Comparison of ENCODE assay signal across 8 cellular contexts in the genomic region with DNA sequence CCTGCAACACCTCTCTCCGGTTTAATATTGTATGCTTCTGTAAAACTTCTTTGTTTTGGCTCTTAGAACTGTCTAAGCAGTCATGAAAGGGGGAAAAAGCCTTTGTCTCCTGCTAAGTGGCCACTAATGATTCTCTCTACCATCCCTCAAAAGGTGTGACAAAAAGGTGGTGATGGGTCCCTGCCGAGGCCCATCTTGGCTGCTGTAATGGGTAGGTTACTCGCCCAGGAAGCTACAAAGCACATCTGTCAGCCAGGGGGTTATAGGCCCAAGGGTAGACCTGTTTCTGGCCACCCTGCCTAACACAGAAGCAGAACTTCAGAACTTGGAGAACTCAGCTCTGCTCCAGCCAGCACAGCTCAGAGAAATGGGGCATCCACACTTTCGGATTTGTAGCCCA. TPM values are rescaled to one million over a fixed set of nuclear protein-coding genes. Genes with fewer than 3 reads are reported as not detected.
DNase-seq lines count a peak whose midpoint lies in the region; ATAC-seq and TF ChIP-seq lines count a peak whose summit lies in the region.

No MANE protein-coding gene starts in this region.

- H4K20me1 ChIP-seq in fibroblast of lung (ENCODE audit: control insufficient read depth, extremely low read depth, insufficient read depth, low read length), result peaks cover 2% of the 10 kb centered on the region

- H2AFZ ChIP-seq in fibroblast of lung (ENCODE audit: low read length), result peak overlapping the region; percentile 82

- H3K27ac Mint-ChIP-seq in T-helper 17 cell, result no peak overlapping the region

- DNase-seq in T-helper 17 cell (no peak), fibroblast of lung (ENCODE audit: low read depth in 2 of 2) (no peak), prostate gland (ENCODE audit: low spot score) (no peak), A172 (ENCODE audit: low spot score) (no peak), T-helper 9 cell (no peak), kidney tubule cell (ENCODE audit: low spot score) (no peak), SW480 (ENCODE audit: low spot score) (no peak)

- H3K9me3 ChIP-seq in ES-I3 (ENCODE audit: control insufficient read depth, insufficient read depth, low read length), result no peaks in the 10 kb centered on the region
- no peaks in the 10 kb centered on the region for H3K9me3 ChIP-seq in T-helper 17 cell (ENCODE audit: control insufficient read depth, low read length, poor library complexity, severe bottlenecking)
- H3K9me3 ChIP-seq in fibroblast of lung (ENCODE audit: control insufficient read depth, insufficient read depth, low read depth, low read length), result no peaks in the 10 kb centered on the region
- H3K9me3 ChIP-seq in prostate gland, result no peaks in the 10 kb centered on the region

- H3K27me3 ChIP-seq in fibroblast of lung (ENCODE audit: control insufficient read depth, insufficient read depth, low read length), result peaks cover 1% of the 10 kb centered on the region
- H3K27me3 ChIP-seq in prostate gland (replicated peaks; ENCODE audit: insufficient read depth), result no peaks in the 10 kb centered on the region

- peak overlapping the region; percentile 88 for H3K27ac ChIP-seq in fibroblast of lung (ENCODE audit: insufficient read depth, low read length)
- H3K27ac ChIP-seq in prostate gland, result peak overlapping the region; percentile 61 to 79

- TF ChIP-seq CTCF in fibroblast of lung (conservative IDR thresholded peaks at IDR 0.05 in 1 of 2, IDR thresholded peaks at IDR 0.05 in 1 of 2; ENCODE audit: low read depth in 1 of 2, low read length in 2 of 2) (no peak), prostate gland (IDR thresholded peaks at IDR 0.05) (no peak)

- ATAC-seq in T-helper 17 cell, result no peak

- peak overlapping the region; percentile 95 for H3K4me3 Mint-ChIP-seq in T-helper 17 cell

- 53% methylated on average over 4 of the region's 4 CpGs for WGBS in prostate gland

- peak overlapping the region; percentile 91 for H3K4me2 ChIP-seq in fibroblast of lung (ENCODE audit: extremely low read depth, insufficient read depth, low read length)

- H3K36me3 ChIP-seq in ES-I3 (ENCODE audit: insufficient read depth, low read length) (no peaks in the 10 kb centered on the region), fibroblast of lung (ENCODE audit: control insufficient read depth, insufficient read depth, low read length) (no peaks in the 10 kb centered on the region), prostate gland (no peaks in the 10 kb centered on the region)

- H3K79me2 ChIP-seq in fibroblast of lung (ENCODE audit: control insufficient read depth, insufficient read depth, low read length), result peaks cover 15% of the 10 kb centered on the region

- H3K36me3 Mint-ChIP-seq in T-helper 17 cell (ENCODE audit: low read depth), result peaks cover 7% of the 10 kb centered on the region

- H3K4me1 ChIP-seq in ES-I3 (ENCODE audit: insufficient read depth, low read length) (peaks cover 6% of the 10 kb centered on the region), fibroblast of lung (ENCODE audit: control insufficient read depth, extremely low read depth, insufficient read depth, low read length) (peaks cover 7% of the 10 kb centered on the region), prostate gland (replicated peaks) (peaks cover 5% of the 10 kb centered on the region)

- H3K27me3 Mint-ChIP-seq in T-helper 17 cell, result peaks cover 19% of the 10 kb centered on the region

- peak overlapping the region; percentile 79 for H3K9ac ChIP-seq in ES-I3 (ENCODE audit: low read depth, low read length)
- peak overlapping the region; percentile 81 for H3K9ac ChIP-seq in fibroblast of lung (ENCODE audit: insufficient read depth, low read length)

- H3K4me1 Mint-ChIP-seq in T-helper 17 cell, result peaks cover 51% of the 10 kb centered on the region

- H3K4me3 ChIP-seq in fibroblast of lung (replicated peaks in 1 of 4; ENCODE audit: control extremely low read depth in 1 of 4, insufficient read depth in 1 of 4, low read depth in 3 of 4, low read length in 4 of 4), result peak overlapping the region; percentile 76 to 90 (median 80)
- H3K4me3 ChIP-seq in prostate gland, result peak overlapping the region in 1 of 2 donors; percentile 95

- TF ChIP-seq POLR2A in prostate gland (IDR thresholded peaks at IDR 0.05), result no peak

- intact Hi-C loops in prostate gland (cut with DNase I), result no loop called here

RNA-seq across cellular contexts. Expression of a gene that starts 1.6 kb away (rescaled TPM):
- total RNA-seq in T-helper 17 cell (10 to 100 TPM; 12.3 to 13.4 TPM), fibroblast of lung (3.3 and 5.3 TPM in 2 replicates), prostate gland (10 to 100 TPM; 14.4 to 16.5 TPM)
- 7.3 and 8.8 TPM in 2 replicates for polyA plus RNA-seq in fibroblast of lung
- polyA plus RNA-seq in fibroblast of lung (2012), result 9.4 and 10.5 TPM in 2 replicates
- polyA minus RNA-seq in fibroblast of lung (ENCODE audit: low replicate concordance), result 16.8 and 19.6 TPM in 2 replicates
- 11.1 and 11.6 TPM in 2 replicates for total RNA-seq in A172 (2014; rRNA removed; shearing (Covaris generic))

RNA-seq across cellular contexts. Expression of a gene that starts 1.9 kb away (rescaled TPM):
- not detected for total RNA-seq in T-helper 17 cell
- total RNA-seq in fibroblast of lung, result not detected in 2 replicates
- not detected in 2 replicates for polyA plus RNA-seq in fibroblast of lung
- polyA plus RNA-seq in fibroblast of lung (2012), result not detected in 2 replicates
- polyA minus RNA-seq in fibroblast of lung (ENCODE audit: low replicate concordance), result not detected in 2 replicates
- 1 to 10 TPM in 1 of 2 donors, not detected in 1; 5.6 TPM for total RNA-seq in prostate gland
- not detected in 2 replicates for total RNA-seq in A172 (2014; rRNA removed; shearing (Covaris generic))
